In the genomic region with DNA sequence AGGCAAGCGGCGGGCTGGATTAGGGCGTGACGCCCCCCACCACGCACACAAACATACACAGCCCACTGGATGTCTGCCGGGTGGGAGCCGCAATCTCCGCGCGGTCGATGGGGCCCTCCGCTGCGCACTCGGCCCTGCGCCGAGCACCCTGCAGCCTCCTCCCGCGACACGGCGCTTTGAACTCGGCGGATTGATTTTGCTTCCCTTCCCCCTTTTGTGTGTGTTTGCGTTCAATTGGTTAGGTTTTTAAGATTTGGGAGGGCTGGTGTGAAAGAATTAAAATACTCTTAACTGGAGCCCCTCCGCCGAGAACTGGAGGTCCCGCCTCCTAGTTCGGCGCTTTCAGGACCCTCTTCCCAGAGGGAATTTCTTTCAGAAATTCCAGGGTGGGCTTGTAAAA, we compare ENCODE assay signal across 10 cellular contexts. TPM values are rescaled to one million over a fixed set of nuclear protein-coding genes. Genes with fewer than 3 reads are reported as not detected.
DNase-seq lines count a peak whose midpoint lies in the region; ATAC-seq and TF ChIP-seq lines count a peak whose summit lies in the region.
"Had no signal": no experiment of that assay in that cellular context is flagged by ENCODE, and none has a peak within 500 bp of the region (broad histone marks: within the 10 kb centered on the region; RNA-seq: fewer than 3 reads in every experiment).

No MANE protein-coding gene starts in this region.

- no peak for TF ChIP-seq CTCF in WERI-Rb-1 (IDR thresholded peaks at IDR 0.05; ENCODE audit: low read depth, low read length)
- TF ChIP-seq CTCF in smooth muscle cell (IDR thresholded peaks at IDR 0.05; ENCODE audit: borderline replicate concordance, insufficient read depth, poor library complexity, severe bottlenecking) = no peak
- TF ChIP-seq CTCF in PC-9 (conservative IDR thresholded peaks at IDR 0.05) = no peak

- intact Hi-C loops in activated naive CD4-positive, alpha-beta T cell treated with anti-CD3 and anti-CD28 coated beads for 36 hours (cut with micrococcal nuclease) = loop anchor here (5.0 kb wide), 4 partner anchors 127 to 777 kb away; a partner anchor contains a TSS
- intact Hi-C loops in PC-9 (cut with micrococcal nuclease; ENCODE audit: unreplicated experiment) = loop anchor here (10.0 kb wide), 1 partner anchor 550 kb away; no protein-coding TSS in a partner anchor

- POLR2A ChIA-PET in PC-9 (lab: Charles Lee; ENCODE audit: unreplicated experiment) = no interaction called here

- BruUV-seq in PC-9 (replicated peaks; lab: Mats Ljungman, UMichigan) = no TSS peak

- CTCF ChIA-PET in activated naive CD4-positive, alpha-beta T cell treated with anti-CD3 and anti-CD28 coated beads for 36 hours (lab: Charles Lee) = interaction anchor here (1.2 kb wide), 2 partner anchors 8 to 19 kb away, joined by 3 to 4 read pairs; a partner anchor contains a TSS
- CTCF ChIA-PET in PC-9 (lab: Charles Lee) = no interaction called here

- no peaks in the 10 kb centered on the region for H4K20me1 ChIP-seq in smooth muscle cell (ENCODE audit: low read depth)
- H4K20me1 ChIP-seq in PC-9 (ENCODE audit: insufficient read depth) = no peaks in the 10 kb centered on the region

- peak overlapping the region; percentile 31 for H2AFZ ChIP-seq in smooth muscle cell (ENCODE audit: low read depth)
- no peak overlapping the region for H2AFZ ChIP-seq in PC-9
- H2AFZ ChIP-seq: parathyroid adenoma had no signal

- H3K36me3 ChIP-seq in WERI-Rb-1 (no peaks in the 10 kb centered on the region), smooth muscle cell (ENCODE audit: low read depth) (no peaks in the 10 kb centered on the region), PC-9 (ENCODE audit: low read depth) (no peaks in the 10 kb centered on the region)
- H3K36me3 ChIP-seq: Peyer's patch had no signal

- H3K4me2 ChIP-seq in smooth muscle cell (peak overlapping the region; percentile 88), PC-9 (no peak overlapping the region)

- H3K9me3 ChIP-seq in WERI-Rb-1 (ENCODE audit: severe bottlenecking) = no peaks in the 10 kb centered on the region
- no peaks in the 10 kb centered on the region for H3K9me3 ChIP-seq in iPS-18c (ENCODE audit: control insufficient read depth, insufficient read depth, low read length)
- H3K9me3 ChIP-seq in smooth muscle cell (replicated peaks; ENCODE audit: low read depth) = no peaks in the 10 kb centered on the region
- H3K9me3 ChIP-seq in PC-9 (ENCODE audit: insufficient read depth, low read depth) = no peaks in the 10 kb centered on the region

- peaks cover 58% of the 10 kb centered on the region for H3K4me1 Mint-ChIP-seq in activated naive CD4-positive, alpha-beta T cell treated with anti-CD3 and anti-CD28 coated beads for 36 hours (ENCODE audit: low read depth)

- H3K4me1 ChIP-seq in smooth muscle cell (ENCODE audit: low read depth) = peaks cover 29% of the 10 kb centered on the region
- no peaks in the 10 kb centered on the region for H3K4me1 ChIP-seq in PC-9 (replicated peaks; ENCODE audit: insufficient read depth)
- H3K4me1 ChIP-seq: parathyroid adenoma had no signal

- peak overlapping the region; percentile 53 for H3K4me3 ChIP-seq in WERI-Rb-1 (ENCODE audit: low read depth, low read length)
- H3K4me3 ChIP-seq in iPS-18c (ENCODE audit: insufficient read depth, low read depth, low read length) = peak overlapping the region; percentile 53
- peak overlapping the region; percentile 41 for H3K4me3 ChIP-seq in smooth muscle cell
- no peak overlapping the region for H3K4me3 ChIP-seq in PC-9

- H3K27me3 ChIP-seq in WERI-Rb-1 (ENCODE audit: insufficient read depth, low read depth, severe bottlenecking) (peaks cover 16% of the 10 kb centered on the region), smooth muscle cell (ENCODE audit: low read depth) (peaks cover 100% of the 10 kb centered on the region), PC-9 (ENCODE audit: insufficient read depth, low read depth) (no peaks in the 10 kb centered on the region)

- no peak for ATAC-seq in GM19023 (IDR thresholded peaks at IDR 0.05; ENCODE audit: unreplicated experiment)

- no peak for DNase-seq in activated naive CD4-positive, alpha-beta T cell treated with anti-CD3 and anti-CD28 coated beads for 36 hours
- DNase-seq in activated naive CD4-positive, alpha-beta T cell treated with Interleukin-2 at 50 U/mL for 16 hours = no peak
- DNase-seq in WERI-Rb-1 (no peak), smooth muscle cell (lab: John Stamatoyannopoulos, UW; ENCODE audit: unreplicated experiment) (no peak), PC-9 (no peak)
- no peak for DNase-seq in stimulated activated CD4-positive, alpha-beta T cell treated with anti-CD3 and anti-CD28 coated beads, Interleukin-2, amount 100 ng/mL, for 48 hours
- DNase-seq: Peyer's patch had no signal

- 1% methylated on average over 27 of the region's 28 CpGs for whole genome bisulfite sequencing in smooth muscle cell (ENCODE audit: low lambda C conversion rate)

- H3K9me2 ChIP-seq in PC-9 (ENCODE audit: insufficient read depth) = no peaks in the 10 kb centered on the region

- no peak overlapping the region for H3K27ac Mint-ChIP-seq in activated naive CD4-positive, alpha-beta T cell treated with anti-CD3 and anti-CD28 coated beads for 36 hours

- no peaks in the 10 kb centered on the region for H3K9me3 Mint-ChIP-seq in activated naive CD4-positive, alpha-beta T cell treated with anti-CD3 and anti-CD28 coated beads for 36 hours

- peaks cover 90% of the 10 kb centered on the region for H3K27me3 Mint-ChIP-seq in activated naive CD4-positive, alpha-beta T cell treated with anti-CD3 and anti-CD28 coated beads for 36 hours (ENCODE audit: low read depth)

- H3K36me3 Mint-ChIP-seq in activated naive CD4-positive, alpha-beta T cell treated with anti-CD3 and anti-CD28 coated beads for 36 hours (ENCODE audit: low read depth) = peaks cover 6% of the 10 kb centered on the region

- H3K27ac ChIP-seq in WERI-Rb-1 = no peak overlapping the region
- H3K27ac ChIP-seq in smooth muscle cell (ENCODE audit: low read depth) = no peak overlapping the region
- no peak overlapping the region for H3K27ac ChIP-seq in PC-9
- H3K27ac ChIP-seq: parathyroid adenoma, Peyer's patch had no signal

- peak overlapping the region; percentile 42 for H3K4me3 Mint-ChIP-seq in activated naive CD4-positive, alpha-beta T cell treated with anti-CD3 and anti-CD28 coated beads for 36 hours

- H3K79me2 ChIP-seq in smooth muscle cell (ENCODE audit: low read depth) (no peaks in the 10 kb centered on the region), PC-9 (ENCODE audit: low read depth) (no peaks in the 10 kb centered on the region)
- H3K79me2 ChIP-seq: parathyroid adenoma had no signal

- no peaks in the 10 kb centered on the region for H3F3A ChIP-seq in smooth muscle cell (ENCODE audit: low read depth)
- no peaks in the 10 kb centered on the region for H3F3A ChIP-seq in PC-9 (ENCODE audit: insufficient read depth, low read depth)

- H3K9ac ChIP-seq in smooth muscle cell (ENCODE audit: low read depth) = no peak overlapping the region
- H3K9ac ChIP-seq: parathyroid adenoma had no signal

RNA-seq across cellular contexts. Expression of a gene that starts 7.8 kb away (rescaled TPM):
- total RNA-seq in activated naive CD4-positive, alpha-beta T cell treated with anti-CD3 and anti-CD28 coated beads for 36 hours = not detected
- total RNA-seq in smooth muscle cell (not detected in 2 replicates), PC-9 (2021) (not detected in 2 replicates)
- polyA plus RNA-seq in smooth muscle cell = not detected in 2 replicates
- total RNA-seq: Peyer's patch had no signal
